ENCODE assay signal across 16 cellular contexts in genomic region chr15:92634046-92634445, GRCh38.
"Had no signal": no experiment of that assay in that cellular context is flagged by ENCODE, and none has a peak within 500 bp of the region (broad histone marks: within the 10 kb centered on the region; RNA-seq: fewer than 3 reads in every experiment).

No MANE protein-coding gene starts in this region.

- H3K4me3 ChIP-seq: hepatocyte, left ventricle myocardium inferior, suprapubic skin had no signal

- H3K27me3 ChIP-seq: hepatocyte, suprapubic skin had no signal

- ATAC-seq: esophagus mucosa, natural killer cell had no signal

- H3K36me3 Mint-ChIP-seq: activated naive CD4-positive, alpha-beta T cell treated with anti-CD3 and anti-CD28 coated beads, Interleukin-2, amount 50 U/mL, for 24 hours; natural killer cell had no signal

- H3K27ac Mint-ChIP-seq: activated CD4-positive, alpha-beta memory T cell treated with anti-CD3 and anti-CD28 coated beads, Interleukin-2, amount 10 ng/mL, durations not matched to agents 7 days and 5 days; activated naive CD4-positive, alpha-beta T cell treated with anti-CD3 and anti-CD28 coated beads, Interleukin-2, amount 50 U/mL, for 24 hours; natural killer cell; type B pancreatic cell had no signal

- H3K9me3 ChIP-seq: left ventricle myocardium inferior, suprapubic skin had no signal

- H3K9me3 Mint-ChIP-seq: activated CD4-positive, alpha-beta memory T cell treated with anti-CD3 and anti-CD28 coated beads, Interleukin-2, amount 10 ng/mL, durations not matched to agents 7 days and 5 days; activated naive CD4-positive, alpha-beta T cell treated with anti-CD3 and anti-CD28 coated beads, Interleukin-2, amount 50 U/mL, for 24 hours; natural killer cell; type B pancreatic cell had no signal

- H3K36me3 ChIP-seq: suprapubic skin had no signal

- H3K4me3 Mint-ChIP-seq: activated CD4-positive, alpha-beta memory T cell treated with anti-CD3 and anti-CD28 coated beads, Interleukin-2, amount 10 ng/mL, durations not matched to agents 7 days and 5 days; activated naive CD4-positive, alpha-beta T cell treated with anti-CD3 and anti-CD28 coated beads, Interleukin-2, amount 50 U/mL, for 24 hours; natural killer cell; type B pancreatic cell had no signal

- H3K27ac ChIP-seq: hepatocyte, left ventricle myocardium inferior, suprapubic skin had no signal

- H3K27me3 Mint-ChIP-seq: activated naive CD4-positive, alpha-beta T cell treated with anti-CD3 and anti-CD28 coated beads, Interleukin-2, amount 50 U/mL, for 24 hours; type B pancreatic cell had no signal

- DNase-seq: activated CD4-positive, alpha-beta memory T cell treated with anti-CD3 and anti-CD28 coated beads, Interleukin-2, amount 10 ng/mL, durations not matched to agents 7 days and 5 days; activated effector memory CD4-positive, alpha-beta T cell treated with anti-CD3 and anti-CD28 coated beads, Interleukin-2, amount 50 U/mL, for 16 hours; activated T-cell treated with anti-CD3 and anti-CD28 coated beads, Interleukin-2, amount 50 U/mL, for 48 hours; caudate nucleus; kidney; left ventricle myocardium inferior; natural killer cell; stimulated activated CD4-positive, alpha-beta T cell treated with anti-CD3 and anti-CD28 coated beads, Interleukin-4, amount 100 ng/mL, for 24 hours; stimulated activated naive CD4-positive, alpha-beta T cell treated with Interleukin-2 at 50 U/mL for 16 hours; T-helper 1 cell; T1000 had no signal
